Comparison of ENCODE assay signal across 8 cellular contexts in the genomic region with DNA sequence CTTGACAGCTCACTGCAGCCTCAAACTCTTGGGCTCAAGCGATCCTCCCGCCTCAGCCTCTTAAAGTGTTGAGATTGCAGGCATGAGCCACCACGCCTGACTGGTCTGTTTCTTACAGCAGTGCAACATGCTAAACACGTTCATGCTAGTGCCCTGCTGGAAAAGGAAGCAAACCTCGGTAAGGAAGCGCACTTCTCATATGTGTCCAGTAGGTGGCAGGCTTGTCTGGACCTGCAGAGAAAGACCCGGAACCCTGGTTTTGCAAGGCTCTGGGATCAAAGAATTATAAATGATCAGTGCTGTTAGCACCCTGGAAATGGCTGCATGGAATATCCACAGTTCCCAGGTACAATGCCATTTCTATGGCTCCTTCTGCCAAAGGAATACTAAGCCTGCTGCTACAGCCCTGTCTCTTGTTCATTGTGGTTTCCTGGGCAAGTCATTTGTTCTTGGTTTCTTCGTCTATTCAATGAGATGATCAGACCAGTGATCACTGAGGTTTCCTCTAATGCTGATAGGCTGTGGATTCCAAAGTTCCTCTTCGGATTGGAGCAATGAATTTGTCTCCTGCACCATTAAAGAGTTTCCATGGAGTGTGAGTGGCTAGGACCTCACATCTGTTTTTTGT. TPM values are rescaled to one million over a fixed set of nuclear protein-coding genes. Genes with fewer than 3 reads are reported as not detected.
DNase-seq lines count a peak whose midpoint lies in the region; ATAC-seq, FAIRE-seq and TF ChIP-seq lines count a peak whose summit lies in the region.

No MANE protein-coding gene starts in this region.

- H3K4me1 Mint-ChIP-seq in activated T-cell treated with anti-CD3 and anti-CD28 coated beads, Interleukin-2, amount 50 U/mL, for 72 hours (ENCODE audit: low read depth) = peaks cover 48% of the 10 kb centered on the region
- peaks cover 3% of the 10 kb centered on the region for H3K4me1 Mint-ChIP-seq in neural progenitor cell

- DNase-seq in NCI-H524 (lab: John Stamatoyannopoulos, UW) = peak; percentile 29 to 65
- no peak for DNase-seq in NCI-H524 treated with DMSO at 0.1 percent for 48 hours (lab: John Stamatoyannopoulos, UW)
- peak; percentile 89 to 91 for DNase-seq in Kasumi-1 (lab: John Stamatoyannopoulos, UW)
- peak; percentile 59 for DNase-seq in RCC 7860 (ENCODE audit: low spot score)
- DNase-seq in activated T-cell treated with anti-CD3 and anti-CD28 coated beads, Interleukin-2, amount 50 U/mL, for 72 hours = peak; percentile 60 to 72
- peak; percentile 85 for DNase-seq in fibroblast of peridontal ligament (ENCODE audit: extremely low read depth)
- peak; percentile 75 for DNase-seq in neural progenitor cell (ENCODE audit: low spot score)
- no peak for DNase-seq in vagina (ENCODE audit: extremely low spot score in 2 of 2)

- intact Hi-C loops in vagina (cut with DNase I) = no loop called here

- FAIRE-seq in RCC 7860 (lab: Jason Lieb, UNC) = peak; percentile 39

- no peak for TF ChIP-seq POLR2A in vagina (IDR thresholded peaks at IDR 0.05)

- no peaks in the 10 kb centered on the region for H3F3A ChIP-seq in neural progenitor cell (ENCODE audit: low read depth)

- H3K4me3 ChIP-seq in neural progenitor cell (no peak overlapping the region), vagina (no peak overlapping the region)

- H3K27ac ChIP-seq in neural progenitor cell (no peak overlapping the region), vagina (no peak overlapping the region)

- H3K79me2 ChIP-seq in neural progenitor cell (ENCODE audit: low read depth) = no peaks in the 10 kb centered on the region

- no peaks in the 10 kb centered on the region for H4K20me1 ChIP-seq in neural progenitor cell (ENCODE audit: low read depth)

- no peak overlapping the region for H3K27ac Mint-ChIP-seq in activated T-cell treated with anti-CD3 and anti-CD28 coated beads, Interleukin-2, amount 50 U/mL, for 72 hours
- H3K27ac Mint-ChIP-seq in neural progenitor cell = no peak overlapping the region

- H3K4me3 Mint-ChIP-seq in activated T-cell treated with anti-CD3 and anti-CD28 coated beads, Interleukin-2, amount 50 U/mL, for 72 hours = peak overlapping the region; percentile 61 to 67
- peak overlapping the region; percentile 21 for H3K4me3 Mint-ChIP-seq in neural progenitor cell

- no peak overlapping the region for H3K4me2 ChIP-seq in neural progenitor cell

- peak; percentile 65 to 74 for ATAC-seq in activated T-cell treated with anti-CD3 and anti-CD28 coated beads, Interleukin-2, amount 50 U/mL, for 72 hours (replicated peaks in 1 of 2)

- no peaks in the 10 kb centered on the region for H3K36me3 ChIP-seq in neural progenitor cell
- H3K36me3 ChIP-seq in vagina = no peaks in the 10 kb centered on the region

- H3K27me3 Mint-ChIP-seq in activated T-cell treated with anti-CD3 and anti-CD28 coated beads, Interleukin-2, amount 50 U/mL, for 72 hours (ENCODE audit: low read depth) = no peaks in the 10 kb centered on the region
- peaks cover 3% of the 10 kb centered on the region for H3K27me3 Mint-ChIP-seq in neural progenitor cell (ENCODE audit: insufficient read depth, low read depth)

- H3K9ac ChIP-seq in neural progenitor cell = no peak overlapping the region

- H3K9me3 Mint-ChIP-seq in activated T-cell treated with anti-CD3 and anti-CD28 coated beads, Interleukin-2, amount 50 U/mL, for 72 hours = no peaks in the 10 kb centered on the region
- peaks cover 2% of the 10 kb centered on the region for H3K9me3 Mint-ChIP-seq in neural progenitor cell

- H3K9me3 ChIP-seq in neural progenitor cell (ENCODE audit: low read depth) = no peaks in the 10 kb centered on the region
- no peaks in the 10 kb centered on the region for H3K9me3 ChIP-seq in vagina

- peak; percentile 88 for TF ChIP-seq CTCF in neural progenitor cell (IDR thresholded peaks at IDR 0.05)
- TF ChIP-seq CTCF in vagina (IDR thresholded peaks at IDR 0.05) = peak; percentile 71 to 84 (median 76)

- no peaks in the 10 kb centered on the region for H3K27me3 ChIP-seq in neural progenitor cell
- H3K27me3 ChIP-seq in vagina = no peaks in the 10 kb centered on the region

- H3K36me3 Mint-ChIP-seq in activated T-cell treated with anti-CD3 and anti-CD28 coated beads, Interleukin-2, amount 50 U/mL, for 72 hours (ENCODE audit: insufficient read depth in 2 of 2) = no peaks in the 10 kb centered on the region
- peaks cover 2% of the 10 kb centered on the region for H3K36me3 Mint-ChIP-seq in neural progenitor cell

- H2AFZ ChIP-seq in neural progenitor cell (replicated peaks) = peak overlapping the region; percentile 81

- no peaks in the 10 kb centered on the region for H3K4me1 ChIP-seq in neural progenitor cell
- H3K4me1 ChIP-seq in vagina = no peaks in the 10 kb centered on the region

RNA-seq across cellular contexts. Expression of gene RNU5D-1, which starts 15.9 kb away (rescaled TPM):
- not detected for total RNA-seq in activated T-cell treated with anti-CD3 and anti-CD28 coated beads, Interleukin-2, amount 50 U/mL, for 72 hours
- total RNA-seq in neural progenitor cell (ENCODE audit: low replicate concordance) (not detected in 2 replicates), vagina (not detected)

RNA-seq across cellular contexts. Expression of gene KIF2C, which starts 24.6 kb away (rescaled TPM):
- 100 to 1,000 TPM; 134 to 147 TPM for total RNA-seq in activated T-cell treated with anti-CD3 and anti-CD28 coated beads, Interleukin-2, amount 50 U/mL, for 72 hours
- total RNA-seq in neural progenitor cell (ENCODE audit: low replicate concordance) (130 and 133 TPM in 2 replicates), vagina (3.4 TPM)

RNA-seq across cellular contexts. Expression of gene ARMH1, which starts 40.5 kb away (rescaled TPM):
- total RNA-seq in activated T-cell treated with anti-CD3 and anti-CD28 coated beads, Interleukin-2, amount 50 U/mL, for 72 hours = 100 to 1,000 TPM; 108 to 123 TPM
- total RNA-seq in neural progenitor cell (ENCODE audit: low replicate concordance) = 3.6 and 11.4 TPM in 2 replicates
- not detected for total RNA-seq in vagina

RNA-seq across cellular contexts. Expression of gene TMEM53, which starts 40.8 kb away (rescaled TPM):
- 1 to 10 TPM; 3.8 to 4.5 TPM for total RNA-seq in activated T-cell treated with anti-CD3 and anti-CD28 coated beads, Interleukin-2, amount 50 U/mL, for 72 hours
- total RNA-seq in neural progenitor cell (ENCODE audit: low replicate concordance) (5.0 and 6.7 TPM in 2 replicates), vagina (7.9 TPM)

Comparison
In these comparisons a context has a peak if more than half of its experiments do, and no peak if none do; other contexts are left out.
1. DNase-seq: peak in NCI-H524 (2 of 2), Kasumi-1 (2 of 2), RCC 7860 (single experiment), activated T-cell treated with anti-CD3 and anti-CD28 coated beads, Interleukin-2, amount 50 U/mL, for 72 hours (2 of 2), fibroblast of peridontal ligament (single experiment) and neural progenitor cell (single experiment); none in NCI-H524 treated with DMSO at 0.1 percent for 48 hours (single experiment) and vagina (0 of 2).
2. RNA of gene KIF2C, which starts 24.6 kb away (total RNA-seq): 134 to 147 TPM in activated T-cell treated with anti-CD3 and anti-CD28 coated beads, Interleukin-2, amount 50 U/mL, for 72 hours and 130 to 133 TPM in neural progenitor cell; 3.4 TPM in vagina (single experiment); every median in the first group is over 10 times any median in the second.